In genomic region chr20:37007898-37008649, GRCh38 we compare ENCODE assay signal across 8 cellular contexts. TPM values are rescaled to one million over a fixed set of nuclear protein-coding genes. Genes with fewer than 3 reads are reported as not detected.
A peak's percentile ranks its signal among the peaks of the same experiment; 100 is the strongest.
DNase-seq lines count a peak whose midpoint lies in the region; ATAC-seq and TF ChIP-seq lines count a peak whose summit lies in the region.

No MANE protein-coding gene starts in this region.

- no peaks in the 10 kb centered on the region for H3K27me3 ChIP-seq in upper lobe of right lung

- in situ Hi-C loops in GM13977 (cut with MboI; ENCODE audit: low pct_unique_long_range_greater_than_20kb, low sequenced_read_pairs, unreplicated experiment): no loop called here

- peaks cover 3% of the 10 kb centered on the region for H3K4me1 ChIP-seq in upper lobe of right lung

- peaks cover 5% of the 10 kb centered on the region for H3K36me3 ChIP-seq in upper lobe of right lung

- ATAC-seq in upper lobe of right lung (peak; percentile 79), GM19467 (IDR thresholded peaks at IDR 0.05; ENCODE audit: unreplicated experiment) (no peak)

- DNase-seq in AG10803 (ENCODE audit: low read depth): peak; percentile 24
- peak; percentile 57 for DNase-seq in GM13977 (ENCODE audit: low spot score)
- DNase-seq in T follicular helper cell (ENCODE audit: low read depth): peak; percentile 2
- peak; percentile 4 for DNase-seq in glomerular endothelial cell (ENCODE audit: extremely low read depth, low read depth, low spot score)
- no peak for DNase-seq in upper lobe of right lung
- DNase-seq in DMS153 (lab: John Stamatoyannopoulos, UW): no peak
- DNase-seq in iPS-NIHi11 (ENCODE audit: low spot score): no peak

- H3K4me3 ChIP-seq in AG10803 (ENCODE audit: low read length) (no peak overlapping the region), upper lobe of right lung (no peak overlapping the region)

- TF ChIP-seq CTCF in AG10803 (conservative IDR thresholded peaks at IDR 0.05; ENCODE audit: low read length) (peak; percentile 32), GM13977 (IDR thresholded peaks at IDR 0.05; ENCODE audit: extremely low read depth, insufficient read depth, missing control alignments) (peak; percentile 47), upper lobe of right lung (IDR thresholded peaks at IDR 0.05) (peak; percentile 23)

- no peaks in the 10 kb centered on the region for H3K9me3 ChIP-seq in upper lobe of right lung

- intact Hi-C loops in upper lobe of right lung (cut with DNase I): no loop called here

- H3K27ac ChIP-seq in upper lobe of right lung: peak overlapping the region; percentile 25

RNA-seq across cellular contexts. Expression of gene SAMHD1, which starts 56.6 kb away (rescaled TPM):
- total RNA-seq in glomerular endothelial cell: 45.5 and 95.0 TPM in 2 replicates
- total RNA-seq in upper lobe of right lung: 177 TPM

Comparison
In these comparisons a context has a peak if more than half of its experiments do, and no peak if none do; other contexts are left out.
1. DNase-seq: peak in AG10803 (single experiment), GM13977 (single experiment), T follicular helper cell (single experiment) and glomerular endothelial cell (single experiment); none in upper lobe of right lung (single experiment), DMS153 (single experiment) and iPS-NIHi11 (single experiment).
2. Peak in every context shown above with its lines, with median percentiles within 50 percentile points of each other: CTCF ChIP-seq.